In the genomic region with DNA sequence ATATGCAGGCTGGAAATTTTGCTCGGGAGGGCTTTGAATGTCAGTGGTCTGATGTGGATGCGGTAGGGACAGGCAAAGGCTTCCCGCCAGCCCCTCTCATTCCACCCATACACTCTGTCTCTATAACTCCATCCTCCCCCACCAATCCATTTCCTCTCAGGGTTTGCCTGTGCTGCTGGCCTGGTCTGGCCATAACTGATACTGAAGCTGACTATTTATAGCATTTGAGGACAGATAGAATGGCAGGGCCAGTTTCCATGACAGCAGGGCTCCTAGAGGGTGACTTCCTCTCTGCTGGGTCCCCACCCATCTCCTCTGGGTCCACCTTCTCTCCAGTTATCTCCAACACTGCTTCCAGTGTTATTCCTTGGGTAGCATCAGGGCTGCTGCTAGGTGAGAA, we compare ENCODE assay signal across 1 cellular context.
TF ChIP-seq lines count a peak whose summit lies in the region.

No MANE protein-coding gene starts in this region.

TF ChIP-seq in H1, 55 proteins besides CTCF, POLR2A, EP300 and RAD21:
- TF ChIP-seq CHD1 (IDR thresholded peaks at IDR 0.05; ENCODE audit: low read depth, low read length) (no peak), SIX5 (IDR thresholded peaks at IDR 0.05; ENCODE audit: low read depth, low read length) (no peak), USF2 (IDR thresholded peaks at IDR 0.05; ENCODE audit: low read length) (no peak), EGR1 (IDR thresholded peaks at IDR 0.05; ENCODE audit: borderline replicate concordance, low read depth, low read length) (no peak), POLR2AphosphoS5 (IDR thresholded peaks at IDR 0.05; ENCODE audit: low read depth, low read length) (no peak), SP1 (IDR thresholded peaks at IDR 0.05; ENCODE audit: low read depth, low read length) (no peak), MAX (IDR thresholded peaks at IDR 0.05) (no peak), BCL11A (IDR thresholded peaks at IDR 0.05; ENCODE audit: low read depth in 2 of 2, low read length in 2 of 2) (no peak), TCF12 (IDR thresholded peaks at IDR 0.05; ENCODE audit: low read depth, low read length) (no peak), POU5F1 (IDR thresholded peaks at IDR 0.05; ENCODE audit: low read depth, low read length) (no peak), RFX5 (IDR thresholded peaks at IDR 0.05; ENCODE audit: borderline replicate concordance, low read depth, low read length) (no peak), RNF2 (IDR thresholded peaks at IDR 0.05; ENCODE audit: borderline replicate concordance, low read depth, low read length, missing control alignments, poor library complexity, severe bottlenecking) (no peak), CREB1 (IDR thresholded peaks at IDR 0.05) (no peak), SIRT6 (IDR thresholded peaks at IDR 0.05; ENCODE audit: low read length) (no peak), ASH2L (IDR thresholded peaks at IDR 0.05; ENCODE audit: low read length) (no peak), CTBP2 (IDR thresholded peaks at IDR 0.05; ENCODE audit: borderline replicate concordance, insufficient read depth, insufficient read length, low read length) (no peak), BRCA1 (IDR thresholded peaks at IDR 0.05; ENCODE audit: low read depth, low read length) (no peak), YY1 (IDR thresholded peaks at IDR 0.05; ENCODE audit: low read depth, low read length) (no peak), JUND (IDR thresholded peaks at IDR 0.05; ENCODE audit: low read length) (no peak)
- TF ChIP-seq, protein P1, sequence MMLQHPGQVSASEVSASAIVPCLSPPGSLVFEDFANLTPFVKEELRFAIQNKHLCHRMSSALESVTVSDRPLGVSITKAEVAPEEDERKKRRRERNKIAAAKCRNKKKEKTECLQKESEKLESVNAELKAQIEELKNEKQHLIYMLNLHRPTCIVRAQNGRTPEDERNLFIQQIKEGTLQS (IDR thresholded peaks at IDR 0.05; ENCODE audit: insufficient read depth, low read depth, low read length), result no peak
TF ChIP-seq in H1: peak in this region for 0.
